Comparison of ENCODE assay signal across 25 cellular contexts in the genomic region with DNA sequence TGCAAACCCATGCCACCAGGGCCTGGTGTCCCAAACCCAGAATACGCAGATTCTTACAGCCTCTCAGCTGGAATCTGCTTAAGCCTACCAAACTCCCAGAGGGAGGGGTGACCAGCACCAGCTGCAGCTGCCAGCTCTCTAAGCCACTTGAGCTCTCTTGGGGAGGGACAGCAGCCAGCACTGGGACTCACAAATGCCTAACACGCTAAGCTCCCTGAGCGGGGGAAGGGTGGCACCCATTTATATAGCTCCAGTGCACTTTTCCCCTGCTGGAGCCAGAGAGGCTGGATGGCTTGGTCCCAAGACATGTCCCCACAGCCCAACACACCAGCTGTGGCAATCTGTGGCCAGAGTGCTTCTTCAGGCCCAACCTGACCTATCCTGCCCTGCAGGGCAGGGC.
A peak's percentile ranks its signal among the peaks of the same experiment; 100 is the strongest.
DNase-seq lines count a peak whose midpoint lies in the region; FAIRE-seq and TF ChIP-seq lines count a peak whose summit lies in the region.
"Had no signal": no experiment of that assay in that cellular context is flagged by ENCODE, and none has a peak within 500 bp of the region (broad histone marks: within the 10 kb centered on the region; RNA-seq: fewer than 3 reads in every experiment).

No MANE protein-coding gene starts in this region.

- no peaks in the 10 kb centered on the region for H3K4me1 Mint-ChIP-seq in Calu3 (ENCODE audit: low read depth, unreplicated experiment)
- H3K4me1 Mint-ChIP-seq: CD14-positive monocyte; CD8-positive, alpha-beta memory T cell; IgD-negative memory B cell; T-helper 17 cell had no signal

- H2AFZ ChIP-seq in neuronal stem cell (ENCODE audit: low read length) = no peak overlapping the region

- H3K36me3 Mint-ChIP-seq in Calu3 (ENCODE audit: insufficient read depth, unreplicated experiment) = no peaks in the 10 kb centered on the region
- H3K36me3 Mint-ChIP-seq: CD14-positive monocyte; CD8-positive, alpha-beta memory T cell had no signal

- FAIRE-seq in kidney (lab: Jason Lieb, UNC) = no peak
- FAIRE-seq: D721Med, G401.6, H1, RCC 7860 had no signal

- no peak overlapping the region for H3K4me3 ChIP-seq in WERI-Rb-1 (ENCODE audit: low read depth, low read length)
- H3K4me3 ChIP-seq in neuronal stem cell (ENCODE audit: low read length in 2 of 2) = no peak overlapping the region
- no peak overlapping the region for H3K4me3 ChIP-seq in kidney (ENCODE audit: low read length in 2 of 2)

- intact Hi-C loops in kidney (cut with DNase I) = no loop called here
- intact Hi-C loops in Calu3 (cut with micrococcal nuclease; ENCODE audit: unreplicated experiment) = no loop called here

- H3K36me3 ChIP-seq in WERI-Rb-1 = no peaks in the 10 kb centered on the region
- H3K36me3 ChIP-seq in neuronal stem cell (replicated peaks in 1 of 2; ENCODE audit: control insufficient read depth in 2 of 2, insufficient read depth in 2 of 2, low read length in 2 of 2) = no peaks in the 10 kb centered on the region
- H3K36me3 ChIP-seq in kidney (ENCODE audit: control insufficient read depth in 1 of 2, insufficient read depth in 2 of 2, low read length in 2 of 2) = no peaks in the 10 kb centered on the region
- H3K36me3 ChIP-seq: BE2C had no signal

- H2BK15ac ChIP-seq in neuronal stem cell (ENCODE audit: low read length) = no peak overlapping the region

- peaks cover 37% of the 10 kb centered on the region for H3K27me3 Mint-ChIP-seq in Calu3 (ENCODE audit: unreplicated experiment)
- H3K27me3 Mint-ChIP-seq: CD8-positive, alpha-beta memory T cell; IgD-negative memory B cell; T-helper 17 cell had no signal

- H3K4me1 ChIP-seq in neuronal stem cell (ENCODE audit: control insufficient read depth in 2 of 2, insufficient read depth in 1 of 2, low read depth in 1 of 2, low read length in 2 of 2) (no peaks in the 10 kb centered on the region), kidney (ENCODE audit: control insufficient read depth in 1 of 2, insufficient read depth in 1 of 2, low read depth in 1 of 2, low read length in 2 of 2) (no peaks in the 10 kb centered on the region)
- H3K4me1 ChIP-seq: BE2C had no signal

- WGBS in neuronal stem cell (ENCODE audit: extremely low coverage in 2 of 2, insufficient read length in 2 of 2, insufficient replicate concordance in 1 of 2), 2 donors = no CpG with 5 or more reads among the region's 3 CpGs

- no peak overlapping the region for H3K23ac ChIP-seq in neuronal stem cell (ENCODE audit: low read depth, low read length, poor library complexity)

- H3K27me3 ChIP-seq in WERI-Rb-1 (ENCODE audit: insufficient read depth, low read depth, severe bottlenecking) (no peaks in the 10 kb centered on the region), neuronal stem cell (ENCODE audit: control insufficient read depth in 3 of 3, insufficient read depth in 3 of 3, low read depth in 1 of 3, low read length in 3 of 3) (no peaks in the 10 kb centered on the region)
- H3K27me3 ChIP-seq: BE2C had no signal

- no peak overlapping the region for H3K4me2 ChIP-seq in neuronal stem cell (ENCODE audit: insufficient read depth, low read length, poor library complexity, severe bottlenecking)
- H3K4me2 ChIP-seq: KMS-11, SK-N-SH had no signal

- no peak overlapping the region for H4K8ac ChIP-seq in neuronal stem cell (ENCODE audit: low read depth, low read length)

- CTCF ChIA-PET in Calu3 (lab: Charles Lee) = no interaction called here

- no peak overlapping the region for H3K14ac ChIP-seq in neuronal stem cell (ENCODE audit: low read length)

- H2BK120ac ChIP-seq in neuronal stem cell (ENCODE audit: low read depth, low read length) = no peak overlapping the region

- no peak overlapping the region for H2BK5ac ChIP-seq in neuronal stem cell (ENCODE audit: low read length)

- peak overlapping the region; percentile 63 for H2AK5ac ChIP-seq in neuronal stem cell (ENCODE audit: low read depth, low read length)

- H3K9me3 ChIP-seq in WERI-Rb-1 (ENCODE audit: severe bottlenecking) (peaks cover 4% of the 10 kb centered on the region), neuronal stem cell (replicated peaks in 1 of 2; ENCODE audit: control insufficient read depth in 2 of 2, insufficient read depth in 1 of 2, low read depth in 1 of 2, low read length in 2 of 2) (no peaks in the 10 kb centered on the region), kidney (ENCODE audit: control insufficient read depth in 1 of 2, low read length in 2 of 2) (peaks cover 4 to 11% of the 10 kb centered on the region in 2 donors)
- H3K9me3 ChIP-seq: BE2C, SK-N-SH had no signal

- peaks cover 18% of the 10 kb centered on the region for H3K9me3 Mint-ChIP-seq in Calu3 (ENCODE audit: low read depth, unreplicated experiment)

- BruUV-seq in Calu3 (replicated peaks; lab: Mats Ljungman, UMichigan) = no TSS peak

- DNase-seq in DMS53 treated with DMSO at 0.1 percent for 48 hours (lab: John Stamatoyannopoulos, UW; ENCODE audit: unreplicated experiment) = peak; percentile 24
- peak; percentile 71 for DNase-seq in NCI-H510A (lab: John Stamatoyannopoulos, UW)
- DNase-seq in WERI-Rb-1 = peak; percentile 88
- DNase-seq in neuronal stem cell (ENCODE audit: low spot score) = no peak
- DNase-seq in kidney = no peak
- DNase-seq in Calu3 = no peak
- no peak for DNase-seq in kidney tubule cell (ENCODE audit: low spot score)
- DNase-seq: BE2C; CD8-positive, alpha-beta memory T cell; MM.1S; NCI-H1048; NCI-H1417 treated with DMSO at 0.1 percent for 48 hours; NCI-H1694 treated with DMSO at 0.1 percent for 48 hours; NCI-H2081; NCI-H446; SK-N-SH; T-helper 17 cell had no signal

- H4K91ac ChIP-seq in neuronal stem cell (ENCODE audit: low read depth, low read length, poor library complexity) = no peak overlapping the region

- peak overlapping the region; percentile 65 for H3K18ac ChIP-seq in neuronal stem cell (ENCODE audit: low read length)

- H3K4me3 Mint-ChIP-seq in Calu3 (ENCODE audit: low read depth, unreplicated experiment) = no peak overlapping the region
- H3K4me3 Mint-ChIP-seq: CD14-positive monocyte; CD8-positive, alpha-beta memory T cell; IgD-negative memory B cell; T-helper 17 cell had no signal

- H3K9ac ChIP-seq in neuronal stem cell (ENCODE audit: low read depth, low read length, poor library complexity) (no peak overlapping the region), kidney (ENCODE audit: low read length in 2 of 2) (no peak overlapping the region)
- H3K9ac ChIP-seq: KMS-11, SK-N-SH had no signal

- no peak overlapping the region for H3K27ac Mint-ChIP-seq in Calu3 (ENCODE audit: unreplicated experiment)
- H3K27ac Mint-ChIP-seq: CD14-positive monocyte; CD8-positive, alpha-beta memory T cell; IgD-negative memory B cell; T-helper 17 cell had no signal

- no peak overlapping the region for H3K27ac ChIP-seq in WERI-Rb-1
- H3K27ac ChIP-seq in neuronal stem cell (replicated peaks; ENCODE audit: low read length) = no peak overlapping the region
- H3K27ac ChIP-seq in kidney (ENCODE audit: low read depth in 2 of 2, low read length in 2 of 2) = no peak overlapping the region
- H3K27ac ChIP-seq: HL-60, KMS-11 had no signal

- no peak overlapping the region for H2BK12ac ChIP-seq in neuronal stem cell (ENCODE audit: low read length)

- H3K4ac ChIP-seq in neuronal stem cell (ENCODE audit: low read length) = no peak overlapping the region

- no peak for TF ChIP-seq CTCF in WERI-Rb-1 (IDR thresholded peaks at IDR 0.05; ENCODE audit: low read depth, low read length)
- no peak for TF ChIP-seq CTCF in kidney (IDR thresholded peaks at IDR 0.05; ENCODE audit: borderline replicate concordance, extremely low read depth, insufficient read depth)
- TF ChIP-seq CTCF in Calu3 (IDR thresholded peaks at IDR 0.05; ENCODE audit: unreplicated experiment) = no peak

- no peaks in the 10 kb centered on the region for H3K79me1 ChIP-seq in neuronal stem cell (ENCODE audit: low read depth, low read length)

Comparison
In these comparisons a context has a peak if more than half of its experiments do, and no peak if none do; other contexts are left out.
1. DNase-seq: peak in DMS53 treated with DMSO at 0.1 percent for 48 hours (single experiment), NCI-H510A (single experiment) and WERI-Rb-1 (single experiment); none in neuronal stem cell (single experiment), kidney (single experiment), Calu3 (single experiment) and kidney tubule cell (single experiment).